In the genomic region with DNA sequence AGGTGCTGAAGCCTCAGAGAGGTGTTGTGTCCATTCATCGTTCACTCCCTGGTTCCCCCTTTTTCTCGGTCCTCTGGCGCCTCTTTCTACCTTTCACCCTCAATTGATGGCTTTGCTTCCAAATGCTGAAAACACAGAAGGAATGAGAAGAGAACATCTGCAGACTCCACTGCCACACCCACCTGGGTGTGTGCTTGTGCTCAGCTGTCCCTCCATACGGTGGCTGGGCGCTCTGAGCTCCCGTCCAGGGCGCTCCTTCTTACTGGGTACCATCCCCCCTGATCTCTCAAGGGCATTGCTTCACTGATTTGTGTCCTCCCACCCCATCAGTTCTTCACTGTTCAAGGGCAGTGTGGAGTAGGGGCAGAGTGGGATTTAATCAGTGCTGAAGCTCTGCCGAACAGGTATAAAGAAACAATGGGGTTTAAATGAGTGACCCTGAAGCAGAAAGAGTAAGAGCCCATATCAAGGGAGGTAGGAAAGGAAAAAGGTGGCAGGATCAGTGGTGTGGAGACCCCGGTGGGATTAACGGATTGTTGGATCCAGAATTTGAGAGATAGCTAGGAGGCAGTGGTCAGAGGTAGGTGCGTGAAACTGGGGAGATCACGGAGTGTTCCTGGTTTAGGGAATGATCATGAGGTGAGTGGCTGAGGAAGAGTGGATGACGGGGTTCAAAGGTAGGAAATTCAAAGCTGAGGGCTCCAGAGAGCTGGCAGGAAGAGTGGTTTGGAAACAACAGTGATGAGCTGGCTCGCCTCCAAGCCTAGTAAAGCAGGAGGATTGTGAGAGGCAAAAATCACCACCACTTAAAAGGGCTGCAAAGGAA, we compare ENCODE assay signal across 1 cellular context.
TF ChIP-seq lines count a peak whose summit lies in the region.

No MANE protein-coding gene starts in this region.

TF ChIP-seq in GM23338, 12 proteins besides CTCF, POLR2A, EP300 and RAD21 (continued from another document):
- TF ChIP-seq, protein P1, sequence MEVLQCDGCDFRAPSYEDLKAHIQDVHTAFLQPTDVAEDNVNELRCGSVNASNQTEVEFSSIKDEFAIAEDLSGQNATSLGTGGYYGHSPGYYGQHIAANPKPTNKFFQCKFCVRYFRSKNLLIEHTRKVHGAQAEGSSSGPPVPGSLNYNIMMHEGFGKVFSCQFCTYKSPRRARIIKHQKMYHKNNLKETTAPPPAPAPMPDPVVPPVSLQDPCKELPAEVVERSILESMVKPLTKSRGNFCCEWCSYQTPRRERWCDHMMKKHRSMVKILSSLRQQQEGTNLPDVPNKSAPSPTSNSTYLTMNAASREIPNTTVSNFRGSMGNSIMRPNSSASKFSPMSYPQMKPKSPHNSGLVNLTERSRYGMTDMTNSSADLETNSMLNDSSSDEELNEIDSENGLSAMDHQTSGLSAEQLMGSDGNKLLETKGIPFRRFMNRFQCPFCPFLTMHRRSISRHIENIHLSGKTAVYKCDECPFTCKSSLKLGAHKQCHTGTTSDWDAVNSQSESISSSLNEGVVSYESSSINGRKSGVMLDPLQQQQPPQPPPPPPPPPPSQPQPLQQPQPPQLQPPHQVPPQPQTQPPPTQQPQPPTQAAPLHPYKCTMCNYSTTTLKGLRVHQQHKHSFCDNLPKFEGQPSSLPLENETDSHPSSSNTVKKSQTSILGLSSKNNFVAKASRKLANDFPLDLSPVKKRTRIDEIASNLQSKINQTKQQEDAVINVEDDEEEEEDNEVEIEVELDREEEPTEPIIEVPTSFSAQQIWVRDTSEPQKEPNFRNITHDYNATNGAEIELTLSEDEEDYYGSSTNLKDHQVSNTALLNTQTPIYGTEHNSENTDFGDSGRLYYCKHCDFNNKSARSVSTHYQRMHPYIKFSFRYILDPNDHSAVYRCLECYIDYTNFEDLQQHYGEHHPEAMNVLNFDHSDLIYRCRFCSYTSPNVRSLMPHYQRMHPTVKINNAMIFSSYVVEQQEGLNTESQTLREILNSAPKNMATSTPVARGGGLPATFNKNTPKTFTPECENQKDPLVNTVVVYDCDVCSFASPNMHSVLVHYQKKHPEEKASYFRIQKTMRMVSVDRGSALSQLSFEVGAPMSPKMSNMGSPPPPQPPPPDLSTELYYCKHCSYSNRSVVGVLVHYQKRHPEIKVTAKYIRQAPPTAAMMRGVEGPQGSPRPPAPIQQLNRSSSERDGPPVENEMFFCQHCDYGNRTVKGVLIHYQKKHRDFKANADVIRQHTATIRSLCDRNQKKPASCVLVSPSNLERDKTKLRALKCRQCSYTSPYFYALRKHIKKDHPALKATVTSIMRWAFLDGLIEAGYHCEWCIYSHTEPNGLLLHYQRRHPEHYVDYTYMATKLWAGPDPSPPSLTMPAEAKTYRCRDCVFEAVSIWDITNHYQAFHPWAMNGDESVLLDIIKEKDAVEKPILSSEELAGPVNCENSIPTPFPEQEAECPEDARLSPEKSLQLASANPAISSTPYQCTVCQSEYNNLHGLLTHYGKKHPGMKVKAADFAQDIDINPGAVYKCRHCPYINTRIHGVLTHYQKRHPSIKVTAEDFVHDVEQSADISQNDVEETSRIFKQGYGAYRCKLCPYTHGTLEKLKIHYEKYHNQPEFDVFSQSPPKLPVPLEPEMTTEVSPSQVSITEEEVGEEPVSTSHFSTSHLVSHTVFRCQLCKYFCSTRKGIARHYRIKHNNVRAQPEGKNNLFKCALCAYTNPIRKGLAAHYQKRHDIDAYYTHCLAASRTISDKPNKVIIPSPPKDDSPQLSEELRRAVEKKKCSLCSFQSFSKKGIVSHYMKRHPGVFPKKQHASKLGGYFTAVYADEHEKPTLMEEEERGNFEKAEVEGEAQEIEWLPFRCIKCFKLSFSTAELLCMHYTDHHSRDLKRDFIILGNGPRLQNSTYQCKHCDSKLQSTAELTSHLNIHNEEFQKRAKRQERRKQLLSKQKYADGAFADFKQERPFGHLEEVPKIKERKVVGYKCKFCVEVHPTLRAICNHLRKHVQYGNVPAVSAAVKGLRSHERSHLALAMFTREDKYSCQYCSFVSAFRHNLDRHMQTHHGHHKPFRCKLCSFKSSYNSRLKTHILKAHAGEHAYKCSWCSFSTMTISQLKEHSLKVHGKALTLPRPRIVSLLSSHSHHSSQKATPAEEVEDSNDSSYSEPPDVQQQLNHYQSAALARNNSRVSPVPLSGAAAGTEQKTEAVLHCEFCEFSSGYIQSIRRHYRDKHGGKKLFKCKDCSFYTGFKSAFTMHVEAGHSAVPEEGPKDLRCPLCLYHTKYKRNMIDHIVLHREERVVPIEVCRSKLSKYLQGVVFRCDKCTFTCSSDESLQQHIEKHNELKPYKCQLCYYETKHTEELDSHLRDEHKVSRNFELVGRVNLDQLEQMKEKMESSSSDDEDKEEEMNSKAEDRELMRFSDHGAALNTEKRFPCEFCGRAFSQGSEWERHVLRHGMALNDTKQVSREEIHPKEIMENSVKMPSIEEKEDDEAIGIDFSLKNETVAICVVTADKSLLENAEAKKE (CRISPR knock-in tag; IDR thresholded peaks at IDR 0.05), result no peak
- TF ChIP-seq EZH2 (IDR thresholded peaks at IDR 0.05; ENCODE audit: low read depth, unreplicated experiment) (no peak), STAT1 (IDR thresholded peaks at IDR 0.05; ENCODE audit: unreplicated experiment) (no peak)
